In the genomic region with DNA sequence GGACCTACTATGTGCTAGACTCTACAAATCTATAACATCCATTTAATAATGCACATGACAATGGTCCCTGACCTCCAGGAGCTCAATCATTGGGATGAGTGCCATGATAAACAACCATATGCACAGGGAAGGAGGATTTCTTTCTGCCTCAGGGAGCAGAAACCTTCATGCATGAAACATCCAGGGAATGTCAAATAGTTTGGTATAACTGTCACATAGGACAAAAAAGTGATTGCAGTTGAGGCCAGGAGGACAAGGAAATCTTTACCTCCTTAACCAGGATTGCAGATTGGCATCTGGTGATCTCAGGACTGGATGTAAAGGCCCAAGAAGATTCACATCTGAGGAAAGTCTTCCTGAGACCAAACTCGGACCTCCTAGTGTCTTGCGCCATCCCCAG, we compare ENCODE assay signal across 24 cellular contexts.
DNase-seq lines count a peak whose midpoint lies in the region; ATAC-seq lines count a peak whose summit lies in the region.
"Had no signal": no experiment of that assay in that cellular context is flagged by ENCODE, and none has a peak within 500 bp of the region (broad histone marks: within the 10 kb centered on the region; RNA-seq: fewer than 3 reads in every experiment).

No MANE protein-coding gene starts in this region.

- H3K27ac ChIP-seq in rectal smooth muscle tissue (ENCODE audit: low read depth, low read length): peak overlapping the region; percentile 73
- H3K27ac ChIP-seq: GM23248, RWPE1 had no signal

- H3K9ac ChIP-seq in rectal smooth muscle tissue (ENCODE audit: low read length): no peak overlapping the region
- H3K9ac ChIP-seq: GM23248 had no signal

- H3K27me3 ChIP-seq in rectal smooth muscle tissue (ENCODE audit: control insufficient read depth, insufficient read depth, low read length): no peaks in the 10 kb centered on the region

- in situ Hi-C loops in Caki2 (cut with HindIII; ENCODE audit: low pct_unique_long_range_greater_than_20kb, low sequenced_read_pairs): no loop called here

- no peak overlapping the region for H3K4me3 ChIP-seq in rectal smooth muscle tissue (ENCODE audit: low read length)
- H3K4me3 ChIP-seq: GM12878, GM23248, K562 had no signal

- DNase-seq in Caki2 (ENCODE audit: low read depth) (peak; percentile 61), M059J (ENCODE audit: low read depth) (peak; percentile 19), kidney glomerular epithelial cell (lab: John Stamatoyannopoulos, UW) (peak; percentile 79), hypothalamus (lab: John Stamatoyannopoulos, UW) (no peak), iPS-NIHi7 (ENCODE audit: extremely low spot score) (no peak)
- DNase-seq: GM23248; H7; MM.1S; NCI-H1048; NCI-H1417; NCI-H187 treated with DMSO at 0.1 percent for 48 hours; NCI-H2171 treated with DMSO at 0.1 percent for 48 hours; NCI-H345; NCI-H510A treated with DMSO at 0.1 percent for 48 hours; NCI-H748 treated with DMSO at 0.1 percent for 48 hours; NK-92 treated with Interleukin-12 subunit alpha and Interleukin-12 subunit beta, amount 100 ng/mL, for 24 hours; SHP77 had no signal

- ATAC-seq in HG03342 (IDR thresholded peaks at IDR 0.05; ENCODE audit: unreplicated experiment) (no peak), HG02798 (IDR thresholded peaks at IDR 0.05; ENCODE audit: poor library complexity, unreplicated experiment) (no peak)
- ATAC-seq: GM12878, HepG2, K562 had no signal

- H3K4me1 ChIP-seq in rectal smooth muscle tissue (ENCODE audit: control insufficient read depth, insufficient read depth, low read length): peaks cover 52% of the 10 kb centered on the region

- no peaks in the 10 kb centered on the region for H3K36me3 ChIP-seq in rectal smooth muscle tissue (ENCODE audit: control insufficient read depth, insufficient read depth, low read length)

Comparison
In these comparisons a context has a peak if more than half of its experiments do, and no peak if none do; other contexts are left out.
1. DNase-seq: peak in Caki2 (single experiment), M059J (single experiment) and kidney glomerular epithelial cell (single experiment); none in hypothalamus (0 of 51) and iPS-NIHi7 (single experiment).